In the genomic region with DNA sequence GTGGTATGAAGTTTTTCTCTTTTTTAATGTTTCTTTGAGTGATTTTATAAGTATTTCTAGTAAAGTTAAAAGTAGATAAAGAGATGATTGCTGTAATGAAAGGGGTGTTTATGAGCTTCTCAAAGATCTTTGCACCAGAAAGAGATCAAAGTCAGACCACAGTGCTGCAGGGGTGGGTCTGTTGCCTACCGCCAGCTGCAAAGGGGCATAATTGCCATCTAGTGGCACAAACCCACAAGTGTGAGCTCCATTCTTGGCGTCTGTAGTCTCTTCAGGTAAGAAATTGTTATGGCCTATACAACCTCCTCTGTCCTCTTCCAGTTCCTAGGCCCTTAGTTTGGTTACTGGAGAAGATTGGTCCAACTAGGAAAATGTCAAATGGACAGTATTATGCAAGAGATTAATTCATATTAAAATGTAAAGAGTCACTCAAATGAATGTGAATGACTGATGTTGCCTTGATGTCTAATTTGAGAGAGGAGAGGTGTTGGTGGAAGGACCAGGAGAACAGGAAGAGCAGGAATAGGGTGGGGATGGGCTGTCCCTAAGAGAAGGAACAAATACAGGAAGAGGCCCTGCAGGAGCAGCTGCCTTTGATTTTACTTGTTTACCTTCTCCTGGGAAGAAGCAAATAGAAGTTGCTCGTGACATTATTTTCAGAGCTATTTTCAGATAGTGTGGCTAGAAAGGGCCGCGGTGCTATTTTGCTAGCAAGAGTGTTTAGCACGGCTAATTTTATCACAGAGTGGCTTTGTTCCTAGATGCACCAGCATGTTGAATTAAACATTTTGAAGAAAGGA, we compare ENCODE assay signal across 8 cellular contexts. TPM values are rescaled to one million over a fixed set of nuclear protein-coding genes. Genes with fewer than 3 reads are reported as not detected.
DNase-seq lines count a peak whose midpoint lies in the region; ATAC-seq and TF ChIP-seq lines count a peak whose summit lies in the region.

No MANE protein-coding gene starts in this region.

- no peaks in the 10 kb centered on the region for H3K36me3 Mint-ChIP-seq in activated CD4-positive, alpha-beta T cell treated with anti-CD3 and anti-CD28 coated beads for 36 hours (ENCODE audit: low read depth)

- no peak overlapping the region for H3K27ac Mint-ChIP-seq in activated CD4-positive, alpha-beta T cell treated with anti-CD3 and anti-CD28 coated beads for 36 hours

- no peaks in the 10 kb centered on the region for H3K27me3 ChIP-seq in Karpas-422 (ENCODE audit: low read length)

- no peaks in the 10 kb centered on the region for H3K79me2 ChIP-seq in Karpas-422 (ENCODE audit: low read length)

- peaks cover 27% of the 10 kb centered on the region for H3K4me1 Mint-ChIP-seq in activated CD4-positive, alpha-beta T cell treated with anti-CD3 and anti-CD28 coated beads for 36 hours

- H3K9me3 Mint-ChIP-seq in activated CD4-positive, alpha-beta T cell treated with anti-CD3 and anti-CD28 coated beads for 36 hours (ENCODE audit: low read depth) = no peaks in the 10 kb centered on the region

- peak overlapping the region; percentile 55 for H3K4me2 ChIP-seq in Karpas-422 (ENCODE audit: low read depth, low read length, poor library complexity, severe bottlenecking)

- DNase-seq in GM12864 (ENCODE audit: low read depth) (peak; percentile 31), Karpas-422 (peak; percentile 84), fibroblast of gingiva (ENCODE audit: low read depth) (peak; percentile 10), DMS114 treated with DMSO at 0.1 percent for 48 hours (lab: John Stamatoyannopoulos, UW; ENCODE audit: unreplicated experiment) (no peak), HuH-7.5 (ENCODE audit: low spot score) (no peak)
- peak; percentile 65 for DNase-seq in activated CD4-positive, alpha-beta T cell treated with anti-CD3 and anti-CD28 coated beads for 36 hours
- DNase-seq in stimulated activated CD4-positive, alpha-beta T cell treated with anti-CD3 and anti-CD28 coated beads, TNF-alpha, amount 100 ng/mL, for 1 hour (ENCODE audit: low read depth in 3 of 3, low spot score in 1 of 3) = peak; percentile 9 to 24 (median 18)

- no peak overlapping the region for H3K27ac ChIP-seq in Karpas-422 (ENCODE audit: low read length)

- peak; percentile 57 for ATAC-seq in activated CD4-positive, alpha-beta T cell treated with anti-CD3 and anti-CD28 coated beads for 36 hours
- ATAC-seq in HG02610 (IDR thresholded peaks at IDR 0.05; ENCODE audit: unreplicated experiment) = no peak

- intact Hi-C loops in activated CD4-positive, alpha-beta T cell treated with anti-CD3 and anti-CD28 coated beads for 36 hours (cut with DNase I, micrococcal nuclease) = loop anchor here (1.0 to 5.0 kb wide), 4 partner anchors 52 to 325 kb away; a partner anchor contains a TSS

- H3K36me3 ChIP-seq in Karpas-422 (ENCODE audit: insufficient read depth, low read length) = no peaks in the 10 kb centered on the region

- TF ChIP-seq CTCF in GM12864 (IDR thresholded peaks at IDR 0.05; ENCODE audit: low read depth, low read length, missing control alignments) = peak; percentile 60

- no peaks in the 10 kb centered on the region for H3K9me2 ChIP-seq in Karpas-422 (replicated peaks; ENCODE audit: insufficient read depth, low read length)

- H3K4me3 ChIP-seq in GM12864 (ENCODE audit: low read depth, low read length) = no peak overlapping the region
- no peak overlapping the region for H3K4me3 ChIP-seq in Karpas-422 (ENCODE audit: low read length)

- no peaks in the 10 kb centered on the region for H3K27me3 Mint-ChIP-seq in activated CD4-positive, alpha-beta T cell treated with anti-CD3 and anti-CD28 coated beads for 36 hours

- H3K9me3 ChIP-seq in Karpas-422 (ENCODE audit: low read length) = no peaks in the 10 kb centered on the region

- POLR2A ChIA-PET in activated CD4-positive, alpha-beta T cell treated with anti-CD3 and anti-CD28 coated beads for 36 hours (lab: Charles Lee) = interaction anchor here (0.5 to 0.7 kb wide), 5 partner anchors 51 to 1356 kb away, joined by 3 to 5 read pairs (median 4); no protein-coding TSS in a partner anchor

- H4K20me1 ChIP-seq in Karpas-422 (ENCODE audit: insufficient read depth, low read depth, low read length) = no peaks in the 10 kb centered on the region

- H2AFZ ChIP-seq in Karpas-422 (ENCODE audit: low read length) = peak overlapping the region; percentile 85

- no peak overlapping the region for H3K4me3 Mint-ChIP-seq in activated CD4-positive, alpha-beta T cell treated with anti-CD3 and anti-CD28 coated beads for 36 hours

- CTCF ChIA-PET in activated CD4-positive, alpha-beta T cell treated with anti-CD3 and anti-CD28 coated beads for 36 hours (lab: Charles Lee) = interaction anchor here (0.6 to 5.3 kb wide), 17 partner anchors 15 to 411 kb away, joined by 3 to 35 read pairs (median 3); no protein-coding TSS in a partner anchor

- H3K9ac ChIP-seq in Karpas-422 (ENCODE audit: low read length) = peak overlapping the region; percentile 27

- peaks cover 18% of the 10 kb centered on the region for H3K4me1 ChIP-seq in Karpas-422 (ENCODE audit: low read length)

RNA-seq across cellular contexts. Expression of a gene that starts 53.0 kb away (rescaled TPM):
- 48.7 and 67.1 TPM in 2 replicates for total RNA-seq in Karpas-422 (2014; rRNA removed; shearing (Covaris generic); ENCODE audit: low replicate concordance)
- total RNA-seq in activated CD4-positive, alpha-beta T cell treated with anti-CD3 and anti-CD28 coated beads for 36 hours = 10 to 100 TPM; 29.1 to 31.5 TPM

Comparison
In these comparisons a context has a peak if more than half of its experiments do, and no peak if none do; other contexts are left out.
1. DNase-seq: peak in GM12864 (single experiment), Karpas-422 (single experiment), activated CD4-positive, alpha-beta T cell treated with anti-CD3 and anti-CD28 coated beads for 36 hours (single experiment), fibroblast of gingiva (single experiment) and stimulated activated CD4-positive, alpha-beta T cell treated with anti-CD3 and anti-CD28 coated beads, TNF-alpha, amount 100 ng/mL, for 1 hour (3 of 3); none in DMS114 treated with DMSO at 0.1 percent for 48 hours (single experiment) and HuH-7.5 (single experiment).